11 cellular contexts compared by ENCODE assay signal in genomic region chr1:170200161-170200560, GRCh38. TPM values are rescaled to one million over a fixed set of nuclear protein-coding genes. Genes with fewer than 3 reads are reported as not detected.
"Had no signal": no experiment of that assay in that cellular context is flagged by ENCODE, and none has a peak within 500 bp of the region (broad histone marks: within the 10 kb centered on the region; RNA-seq: fewer than 3 reads in every experiment).

No MANE protein-coding gene starts in this region.

- ATAC-seq: upper lobe of right lung had no signal

- H3K4me1 ChIP-seq: upper lobe of right lung had no signal

- DNase-seq: activated CD4-positive, alpha-beta T cell treated with anti-CD3 and anti-CD28 coated beads, Interleukin-2, amount 50 U/mL, for 4 hours; activated T-cell treated with anti-CD3 and anti-CD28 coated beads, Interleukin-2, amount 50 U/mL, for 1 hour; hypothalamus; nephron progenitor cell; SIG-M5; upper lobe of right lung had no signal

- H3K27me3 ChIP-seq: upper lobe of right lung had no signal

- H3K36me3 ChIP-seq: upper lobe of right lung had no signal

- H3K4me3 ChIP-seq: lung, upper lobe of right lung had no signal

- H3K9me3 ChIP-seq: upper lobe of right lung had no signal

RNA-seq across cellular contexts. Expression of gene NTMT2, which starts 54.4 kb away (rescaled TPM):
- total RNA-seq: bronchial epithelial cell, fibroblast of lung, lung, mucosa of gallbladder, osteocyte, upper lobe of right lung had no signal
- polyA plus RNA-seq: fibroblast of lung, lung had no signal
